18 cellular contexts compared by ENCODE assay signal in the genomic region with DNA sequence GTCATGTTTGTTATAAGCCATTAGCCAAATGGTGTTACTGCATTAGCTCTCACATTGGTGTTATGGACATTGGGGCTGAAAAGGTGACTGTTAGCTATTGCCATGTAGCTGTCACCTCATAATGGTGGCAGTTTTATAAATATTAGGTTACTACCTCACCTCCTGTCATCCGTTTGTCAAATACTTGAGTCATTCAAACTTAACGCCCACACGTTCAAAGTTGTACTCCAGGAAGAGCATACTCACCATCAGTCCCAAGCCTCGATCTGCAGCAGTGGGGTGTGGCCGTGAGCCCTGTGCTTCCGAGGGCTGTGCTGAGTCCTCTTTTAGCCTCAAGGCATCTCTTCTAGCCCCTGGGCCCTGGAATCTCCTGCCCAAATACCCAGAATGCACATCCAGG.
DNase-seq lines count a peak whose midpoint lies in the region; FAIRE-seq and TF ChIP-seq lines count a peak whose summit lies in the region.
"Had no signal": no experiment of that assay in that cellular context is flagged by ENCODE, and none has a peak within 500 bp of the region (broad histone marks: within the 10 kb centered on the region; RNA-seq: fewer than 3 reads in every experiment).

No MANE protein-coding gene starts in this region.

- H3K4me3 Mint-ChIP-seq in activated T-cell treated with anti-CD3 and anti-CD28 coated beads, Interleukin-2, amount 50 U/mL, for 24 hours = no peak overlapping the region
- H3K4me3 Mint-ChIP-seq: dendritic cell treated with granulocyte-macrophage colony-stimulating factor and Interleukin-4, amounts not matched to agents 40 ng/mL and 50 ng/mL, for 4 days; T-helper 17 cell had no signal

- TF ChIP-seq CTCF in endothelial cell of umbilical vein (IDR thresholded peaks at IDR 0.05; ENCODE audit: extremely low read depth in 1 of 2, insufficient read depth in 1 of 2, low read depth in 1 of 2, low read length in 2 of 2) = no peak

- TF ChIP-seq POLR2A in endothelial cell of umbilical vein (IDR thresholded peaks at IDR 0.05; ENCODE audit: low read depth, low read length) = no peak

- no peak overlapping the region for H3K27ac Mint-ChIP-seq in activated T-cell treated with anti-CD3 and anti-CD28 coated beads, Interleukin-2, amount 50 U/mL, for 24 hours
- H3K27ac Mint-ChIP-seq: activated T-helper 2 cell treated with anti-CD3 and anti-CD28 coated beads, Interferon-gamma antibody, Interleukin-2, Interleukin-4, amounts not matched to agents 10 μg/mL and 5 μg/mL and 100 μg/mL, durations not matched to agents 14 hours and 24 hours and 36 hours; dendritic cell treated with granulocyte-macrophage colony-stimulating factor and Interleukin-4, amounts not matched to agents 40 ng/mL and 50 ng/mL, for 4 days; T-helper 17 cell had no signal

- H2AFZ ChIP-seq in endothelial cell of umbilical vein (ENCODE audit: low read depth, low read length) = peak overlapping the region; percentile 58

- H3K27me3 Mint-ChIP-seq in activated T-cell treated with anti-CD3 and anti-CD28 coated beads, Interleukin-2, amount 50 U/mL, for 24 hours = no peaks in the 10 kb centered on the region

- H3K9me3 ChIP-seq in MG63 = no peaks in the 10 kb centered on the region
- H3K9me3 ChIP-seq in endothelial cell of umbilical vein (replicated peaks; ENCODE audit: control insufficient read depth, insufficient read depth, low read length) = no peaks in the 10 kb centered on the region
- H3K9me3 ChIP-seq: thyroid gland had no signal

- in situ Hi-C loops in G401 (cut with HindIII; ENCODE audit: low sequenced_read_pairs) = no loop called here

- no peaks in the 10 kb centered on the region for H4K20me1 ChIP-seq in endothelial cell of umbilical vein (replicated peaks; ENCODE audit: control insufficient read depth, extremely low read depth, insufficient read depth, low read length)

- no peak overlapping the region for H3K9ac ChIP-seq in endothelial cell of umbilical vein (replicated peaks; ENCODE audit: extremely low read depth, insufficient read depth, low read length)

- H3K27me3 ChIP-seq in MG63 = no peaks in the 10 kb centered on the region
- H3K27me3 ChIP-seq in endothelial cell of umbilical vein (ENCODE audit: control insufficient read depth in 2 of 2, insufficient read depth in 2 of 2, low read length in 2 of 2) = no peaks in the 10 kb centered on the region
- H3K27me3 ChIP-seq: thyroid gland had no signal

- peaks cover 11% of the 10 kb centered on the region for H3K4me1 ChIP-seq in endothelial cell of umbilical vein (ENCODE audit: control insufficient read depth, extremely low read depth, insufficient read depth, low read length)
- H3K4me1 ChIP-seq: thyroid gland had no signal

- no peaks in the 10 kb centered on the region for H3K36me3 Mint-ChIP-seq in activated T-cell treated with anti-CD3 and anti-CD28 coated beads, Interleukin-2, amount 50 U/mL, for 24 hours (ENCODE audit: low read depth)

- H3K27ac ChIP-seq in endothelial cell of umbilical vein (ENCODE audit: insufficient read depth, low read depth, low read length) = no peak overlapping the region
- H3K27ac ChIP-seq: thyroid gland had no signal

- H3K4me1 Mint-ChIP-seq in activated T-cell treated with anti-CD3 and anti-CD28 coated beads, Interleukin-2, amount 50 U/mL, for 24 hours (ENCODE audit: low read depth) = peaks cover 22% of the 10 kb centered on the region
- H3K4me1 Mint-ChIP-seq: T-helper 17 cell had no signal

- no peak for FAIRE-seq in endothelial cell of umbilical vein (lab: Jason Lieb, UNC)
- FAIRE-seq: GM18507 had no signal

- dilution Hi-C loops in endothelial cell of umbilical vein (cut with MboI; ENCODE audit: extremely low pct_ligation_motif_present, low sequenced_read_pairs) = no loop called here

- H3K4me3 ChIP-seq in MG63 (no peak overlapping the region), endothelial cell of umbilical vein (replicated peaks in 1 of 3; ENCODE audit: insufficient read depth in 1 of 3, low read depth in 1 of 3, low read length in 3 of 3) (no peak overlapping the region)
- H3K4me3 ChIP-seq: thyroid gland had no signal

- H3K79me2 ChIP-seq in endothelial cell of umbilical vein (ENCODE audit: control insufficient read depth, insufficient read depth, low read length) = no peaks in the 10 kb centered on the region

- CTCF ChIA-PET in endothelial cell of umbilical vein (lab: Charles Lee) = interaction anchor here (0.9 to 1.7 kb wide), 2 partner anchors 9 to 13 kb away, joined by 5 to 7 read pairs; no protein-coding TSS in a partner anchor

- no peaks in the 10 kb centered on the region for H3K9me1 ChIP-seq in endothelial cell of umbilical vein (replicated peaks; ENCODE audit: control insufficient read depth, extremely low read depth, insufficient read depth, low read length)

- DNase-seq in activated T-cell treated with anti-CD3 and anti-CD28 coated beads for 4 hours = peak; percentile 5
- DNase-seq in activated T-cell treated with anti-CD3 and anti-CD28 coated beads, Interleukin-2, amount 50 U/mL, for 24 hours = no peak
- DNase-seq in MG63 = peak; percentile 14
- no peak for DNase-seq in endothelial cell of umbilical vein (ENCODE audit: low read depth, low spot score)
- peak; percentile 32 for DNase-seq in stimulated activated CD8-positive, alpha-beta memory T cell treated with anti-CD3 and anti-CD28 coated beads, Interleukin-4, amount 100 ng/mL, for 48 hours
- DNase-seq in dedifferentiated amniotic fluid mesenchymal stem cell (ENCODE audit: extremely low spot score) = no peak
- DNase-seq in GF-D8 (lab: John Stamatoyannopoulos, UW) = no peak
- no peak for DNase-seq in G401 (ENCODE audit: low spot score)
- DNase-seq: aorta, COR-L47, hippocampal formation, NCI-H2081 treated with DMSO at 0.1 percent for 48 hours, NCI-H748 treated with DMSO at 0.1 percent for 48 hours, T-helper 17 cell, thyroid gland had no signal

- no peak overlapping the region for H3K4me2 ChIP-seq in endothelial cell of umbilical vein (ENCODE audit: insufficient read depth, low read length)

- no TSS peak for BruUV-seq in endothelial cell of umbilical vein (replicated peaks; lab: Mats Ljungman, UMichigan)

- POLR2A ChIA-PET in endothelial cell of umbilical vein (lab: Charles Lee) = no interaction called here

- H3K9me3 Mint-ChIP-seq in activated T-cell treated with anti-CD3 and anti-CD28 coated beads, Interleukin-2, amount 50 U/mL, for 24 hours = no peaks in the 10 kb centered on the region
- H3K9me3 Mint-ChIP-seq: activated T-helper 2 cell treated with anti-CD3 and anti-CD28 coated beads, Interferon-gamma antibody, Interleukin-2, Interleukin-4, amounts not matched to agents 10 μg/mL and 5 μg/mL and 100 μg/mL, durations not matched to agents 14 hours and 24 hours and 36 hours had no signal

- H3K36me3 ChIP-seq in MG63 = no peaks in the 10 kb centered on the region
- no peaks in the 10 kb centered on the region for H3K36me3 ChIP-seq in endothelial cell of umbilical vein (ENCODE audit: control insufficient read depth in 2 of 2, extremely low read depth in 1 of 2, insufficient read depth in 2 of 2, low read length in 2 of 2)
- H3K36me3 ChIP-seq: thyroid gland had no signal

- intact Hi-C loops in endothelial cell of umbilical vein (cut with micrococcal nuclease) = no loop called here

TF ChIP-seq in endothelial cell of umbilical vein, 7 proteins besides CTCF, POLR2A, EP300 and RAD21:
- no peak for TF ChIP-seq POLR2AphosphoS5 (IDR thresholded peaks at IDR 0.05; ENCODE audit: insufficient read depth, low read depth, low read length)
- TF ChIP-seq, protein P1, sequence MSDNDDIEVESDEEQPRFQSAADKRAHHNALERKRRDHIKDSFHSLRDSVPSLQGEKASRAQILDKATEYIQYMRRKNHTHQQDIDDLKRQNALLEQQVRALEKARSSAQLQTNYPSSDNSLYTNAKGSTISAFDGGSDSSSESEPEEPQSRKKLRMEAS (IDR thresholded peaks at IDR 0.05; ENCODE audit: insufficient read depth, insufficient read length) = no peak
- TF ChIP-seq EZH2 (IDR thresholded peaks at IDR 0.05; ENCODE audit: borderline replicate concordance, low read depth, low read length, severe bottlenecking) = no peak
- TF ChIP-seq FOS (IDR thresholded peaks at IDR 0.05; ENCODE audit: borderline replicate concordance, insufficient read depth, low read length) = no peak
- TF ChIP-seq JUN (IDR thresholded peaks at IDR 0.05; ENCODE audit: borderline replicate concordance, insufficient read depth, insufficient read length, low read depth) = no peak
- TF ChIP-seq GATA2 (IDR thresholded peaks at IDR 0.05; ENCODE audit: insufficient read depth, insufficient read length, low read depth, low read length) = no peak
- no peak for TF ChIP-seq MYC (IDR thresholded peaks at IDR 0.05; ENCODE audit: low read depth, low read length)
TF ChIP-seq in endothelial cell of umbilical vein: peak in this region for 0.

Comparison
In these comparisons a context has a peak if more than half of its experiments do, and no peak if none do; other contexts are left out.
1. DNase-seq: peak in activated T-cell treated with anti-CD3 and anti-CD28 coated beads for 4 hours (single experiment), MG63 (single experiment) and stimulated activated CD8-positive, alpha-beta memory T cell treated with anti-CD3 and anti-CD28 coated beads, Interleukin-4, amount 100 ng/mL, for 48 hours (single experiment); none in activated T-cell treated with anti-CD3 and anti-CD28 coated beads, Interleukin-2, amount 50 U/mL, for 24 hours (single experiment), endothelial cell of umbilical vein (single experiment), dedifferentiated amniotic fluid mesenchymal stem cell (single experiment), GF-D8 (single experiment) and G401 (single experiment).